ENCODE assay signal across 11 cellular contexts in the genomic region with DNA sequence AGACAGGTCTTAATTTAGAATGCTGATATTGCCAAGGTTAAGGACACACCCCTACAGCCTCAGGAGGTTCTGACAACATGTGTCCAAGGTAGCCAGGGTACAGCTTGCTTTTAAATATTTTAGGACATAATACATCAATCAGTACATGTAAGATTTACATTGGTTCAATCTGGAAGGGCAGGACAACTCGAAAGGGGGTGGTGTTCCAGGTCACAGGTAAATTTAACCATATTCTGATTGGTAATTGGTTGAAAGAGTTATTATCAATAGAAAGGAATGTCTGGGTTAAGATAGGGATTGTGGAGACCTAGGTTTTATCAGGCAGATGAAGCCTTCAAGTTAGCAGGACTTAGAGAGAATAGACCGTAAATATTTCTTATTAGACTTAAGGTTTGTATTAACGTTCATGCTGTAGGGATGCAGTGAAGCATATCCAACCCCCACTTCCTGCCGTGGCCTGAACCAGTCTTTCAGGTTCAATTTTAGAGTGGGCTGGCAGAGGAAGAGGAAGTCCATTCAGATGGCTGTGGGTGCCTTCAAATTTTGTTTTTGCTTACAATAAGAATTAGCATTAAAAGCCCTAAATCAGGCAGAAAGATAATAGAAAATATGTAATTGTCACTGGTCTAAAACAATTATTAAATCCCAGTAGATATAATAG.
A peak's percentile ranks its signal among the peaks of the same experiment; 100 is the strongest.
DNase-seq lines count a peak whose midpoint lies in the region; ATAC-seq and TF ChIP-seq lines count a peak whose summit lies in the region.
"Had no signal": no experiment of that assay in that cellular context is flagged by ENCODE, and none has a peak within 500 bp of the region (broad histone marks: within the 10 kb centered on the region; RNA-seq: fewer than 3 reads in every experiment).

No MANE protein-coding gene starts in this region.

- H3K9me3 ChIP-seq in CD4-positive, alpha-beta T cell (ENCODE audit: control insufficient read depth, low read length): no peaks in the 10 kb centered on the region
- no peaks in the 10 kb centered on the region for H3K9me3 ChIP-seq in prostate gland
- H3K9me3 ChIP-seq: ascending aorta had no signal

- no peaks in the 10 kb centered on the region for H3K4me1 Mint-ChIP-seq in CD4-positive, alpha-beta T cell (ENCODE audit: low read depth)

- H3K27me3 ChIP-seq in CD4-positive, alpha-beta T cell (ENCODE audit: control insufficient read depth, insufficient read depth, low read length): no peaks in the 10 kb centered on the region
- no peaks in the 10 kb centered on the region for H3K27me3 ChIP-seq in prostate gland (replicated peaks; ENCODE audit: insufficient read depth)
- H3K27me3 ChIP-seq: ascending aorta had no signal

- CTCF ChIA-PET in CD4-positive, alpha-beta T cell (lab: Charles Lee): no interaction called here

- no peaks in the 10 kb centered on the region for H3K9me3 Mint-ChIP-seq in CD4-positive, alpha-beta T cell
- H3K9me3 Mint-ChIP-seq: type B pancreatic cell had no signal

- no peak overlapping the region for H3K4me3 ChIP-seq in GM12865 (ENCODE audit: low read depth, low read length)
- no peak overlapping the region for H3K4me3 ChIP-seq in prostate gland
- H3K4me3 ChIP-seq: ascending aorta had no signal

- no peak for TF ChIP-seq CTCF in GM12865 (IDR thresholded peaks at IDR 0.05; ENCODE audit: insufficient read depth, low read depth, low read length, missing control alignments)
- no peak for TF ChIP-seq CTCF in CD4-positive, alpha-beta T cell (IDR thresholded peaks at IDR 0.05)
- TF ChIP-seq CTCF in prostate gland (IDR thresholded peaks at IDR 0.05): no peak

- 47% methylated on average over 4 of the region's 4 CpGs for WGBS in prostate gland

- no peaks in the 10 kb centered on the region for H3K36me3 ChIP-seq in prostate gland
- H3K36me3 ChIP-seq: ascending aorta had no signal

- no peaks in the 10 kb centered on the region for H3K27me3 Mint-ChIP-seq in CD4-positive, alpha-beta T cell
- H3K27me3 Mint-ChIP-seq: type B pancreatic cell had no signal

- peak; percentile 73 for DNase-seq in GM12865 (ENCODE audit: low read depth)
- peak; percentile 0 for DNase-seq in NOMO-1 treated with dmso at 0.1 percent for 144 hours (lab: John Stamatoyannopoulos, UW; ENCODE audit: unreplicated experiment)
- no peak for DNase-seq in CD4-positive, alpha-beta T cell
- DNase-seq in prostate gland (ENCODE audit: low spot score): no peak
- DNase-seq in H4 (ENCODE audit: low spot score): no peak
- no peak for DNase-seq in stimulated activated CD4-positive, alpha-beta T cell treated with anti-CD3 and anti-CD28 coated beads, Interleukin-2, amount 100 ng/mL, for 48 hours
- DNase-seq: stimulated activated CD4-positive, alpha-beta T cell treated with anti-CD3 and anti-CD28 coated beads, Interleukin-1b, Interleukin-23, amount 100 ng/mL, for 48 hours had no signal

- intact Hi-C loops in CD4-positive, alpha-beta T cell (cut with DNase I, micrococcal nuclease): no loop called here
- intact Hi-C loops in prostate gland (cut with DNase I): no loop called here

- ATAC-seq in GM19463 (IDR thresholded peaks at IDR 0.05; ENCODE audit: unreplicated experiment) (peak; percentile 96), HG03060 (IDR thresholded peaks at IDR 0.05; ENCODE audit: low read depth, unreplicated experiment) (peak; percentile 98)
- no peak for ATAC-seq in CD4-positive, alpha-beta T cell (ENCODE audit: poor library complexity)

- no peak overlapping the region for H3K27ac ChIP-seq in CD4-positive, alpha-beta T cell (ENCODE audit: low read depth, low read length)
- H3K27ac ChIP-seq in prostate gland: no peak overlapping the region
- H3K27ac ChIP-seq: ascending aorta had no signal

- no peak for TF ChIP-seq POLR2A in prostate gland (IDR thresholded peaks at IDR 0.05)

- no peaks in the 10 kb centered on the region for H3K36me3 Mint-ChIP-seq in CD4-positive, alpha-beta T cell (ENCODE audit: low read depth)
- H3K36me3 Mint-ChIP-seq: type B pancreatic cell had no signal

- no peaks in the 10 kb centered on the region for H3K4me1 ChIP-seq in prostate gland (replicated peaks)
- H3K4me1 ChIP-seq: ascending aorta had no signal

- H3K27ac Mint-ChIP-seq in CD4-positive, alpha-beta T cell: no peak overlapping the region
- H3K27ac Mint-ChIP-seq: type B pancreatic cell had no signal

- H3K4me3 Mint-ChIP-seq in CD4-positive, alpha-beta T cell: no peak overlapping the region
- H3K4me3 Mint-ChIP-seq: type B pancreatic cell had no signal

- POLR2A ChIA-PET in CD4-positive, alpha-beta T cell (lab: Charles Lee): no interaction called here

Comparison
In these comparisons a context has a peak if more than half of its experiments do, and no peak if none do; other contexts are left out.
1. DNase-seq: peak in GM12865 (single experiment) and NOMO-1 treated with dmso at 0.1 percent for 144 hours (single experiment); none in CD4-positive, alpha-beta T cell (0 of 10), prostate gland (single experiment), H4 (single experiment) and stimulated activated CD4-positive, alpha-beta T cell treated with anti-CD3 and anti-CD28 coated beads, Interleukin-2, amount 100 ng/mL, for 48 hours (0 of 2).